18 cellular contexts compared by ENCODE assay signal in the genomic region with DNA sequence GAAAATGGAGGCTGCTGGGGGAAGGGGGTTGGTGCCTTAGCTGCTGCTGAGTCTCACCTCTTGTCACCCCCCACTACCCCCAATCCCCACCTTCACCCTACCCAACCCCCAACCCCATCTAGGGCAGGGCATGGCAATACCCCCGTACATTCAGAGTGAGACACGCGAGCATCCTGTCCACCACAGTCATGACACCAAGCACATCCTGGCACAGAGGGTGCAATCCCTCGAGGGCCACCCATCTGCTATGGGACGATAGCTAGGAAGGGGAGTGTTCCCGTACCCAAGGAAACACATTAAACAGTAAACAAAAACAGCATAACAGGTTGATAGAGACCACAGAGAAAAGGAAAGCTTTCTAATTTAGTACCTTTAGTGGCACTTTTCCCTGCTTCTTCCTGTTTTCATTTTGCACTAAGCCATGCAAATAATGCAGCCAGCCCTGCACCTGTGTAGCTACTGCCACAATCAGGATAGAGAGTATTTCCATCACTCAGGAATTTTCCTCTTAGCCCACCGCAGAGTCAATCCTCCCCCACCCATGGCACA. TPM values are rescaled to one million over a fixed set of nuclear protein-coding genes. Genes with fewer than 3 reads are reported as not detected.
DNase-seq lines count a peak whose midpoint lies in the region; ATAC-seq and TF ChIP-seq lines count a peak whose summit lies in the region.
"Had no signal": no experiment of that assay in that cellular context is flagged by ENCODE, and none has a peak within 500 bp of the region (broad histone marks: within the 10 kb centered on the region; RNA-seq: fewer than 3 reads in every experiment).

No MANE protein-coding gene starts in this region.

- no peak overlapping the region for H2AK5ac ChIP-seq in mesenchymal stem cell (ENCODE audit: low read length, severe bottlenecking)

- H3K9me3 ChIP-seq in CD4-positive, CD25-positive, alpha-beta regulatory T cell (ENCODE audit: control insufficient read depth in 2 of 2, low read length in 2 of 2) = no peaks in the 10 kb centered on the region
- H3K9me3 ChIP-seq in OCI-LY3 (ENCODE audit: insufficient read depth, low read length) (no peaks in the 10 kb centered on the region), mesenchymal stem cell (ENCODE audit: control insufficient read depth, low read length) (no peaks in the 10 kb centered on the region)
- H3K9me3 ChIP-seq: adrenal gland, Caco-2, esophagus squamous epithelium, vagina had no signal

- no peak overlapping the region for H3K27ac ChIP-seq in CD4-positive, CD25-positive, alpha-beta regulatory T cell (ENCODE audit: insufficient read depth, low read length, poor library complexity, severe bottlenecking)
- H3K27ac ChIP-seq in OCI-LY3 (ENCODE audit: low read length) (no peak overlapping the region), mesenchymal stem cell (ENCODE audit: low read length, poor library complexity, severe bottlenecking) (no peak overlapping the region)
- H3K27ac ChIP-seq: adrenal gland, esophagus squamous epithelium, parathyroid adenoma, RWPE1, vagina had no signal

- H2AFZ ChIP-seq in OCI-LY3 (ENCODE audit: low read depth, low read length) = 0 out of 2 replicates have a peak overlapping the region, but pooled peaks have one; percentile 51
- H2AFZ ChIP-seq in mesenchymal stem cell (ENCODE audit: low read depth, low read length) = no peak overlapping the region
- H2AFZ ChIP-seq: parathyroid adenoma had no signal

- no peak overlapping the region for H3K14ac ChIP-seq in mesenchymal stem cell (ENCODE audit: low read length in 2 of 2)

- H3K36me3 Mint-ChIP-seq in CD4-positive, CD25-positive, alpha-beta regulatory T cell = no peaks in the 10 kb centered on the region

- H4K91ac ChIP-seq in mesenchymal stem cell (ENCODE audit: low read length) = no peak overlapping the region

- ATAC-seq in CD4-positive, CD25-positive, alpha-beta regulatory T cell (ENCODE audit: low read depth in 2 of 2) = no peak
- no peak for ATAC-seq in left colon
- ATAC-seq: left ventricle myocardium superior had no signal

- peaks cover 15% of the 10 kb centered on the region for H3K4me1 ChIP-seq in CD4-positive, CD25-positive, alpha-beta regulatory T cell (ENCODE audit: control insufficient read depth, insufficient read depth, low read length, poor library complexity, severe bottlenecking)
- H3K4me1 ChIP-seq in OCI-LY3 (ENCODE audit: low read length) (peaks cover 12% of the 10 kb centered on the region), mesenchymal stem cell (ENCODE audit: control insufficient read depth, insufficient read depth, low read depth, low read length) (peaks cover 15% of the 10 kb centered on the region)

- H3K9ac ChIP-seq in OCI-LY3 (ENCODE audit: low read length) = no peak overlapping the region
- H3K9ac ChIP-seq in mesenchymal stem cell (ENCODE audit: low read length) = no peak overlapping the region
- H3K9ac ChIP-seq: parathyroid adenoma had no signal

- H2BK5ac ChIP-seq in mesenchymal stem cell (ENCODE audit: low read depth, low read length, poor library complexity, severe bottlenecking) = no peak overlapping the region

- no peaks in the 10 kb centered on the region for H4K20me1 ChIP-seq in OCI-LY3 (ENCODE audit: insufficient read depth, low read length)

- no peak for TF ChIP-seq CTCF in GM13977 (IDR thresholded peaks at IDR 0.05; ENCODE audit: extremely low read depth, insufficient read depth, missing control alignments)
- no peak for TF ChIP-seq CTCF in OCI-LY3 (IDR thresholded peaks at IDR 0.05; ENCODE audit: low read depth, low read length)

- H4K8ac ChIP-seq in mesenchymal stem cell (ENCODE audit: low read length) = no peak overlapping the region

- no peak overlapping the region for H2BK120ac ChIP-seq in mesenchymal stem cell (ENCODE audit: low read depth, low read length)

- WGBS in mesenchymal stem cell = 83% methylated on average over 7 of the region's 7 CpGs

- no peak overlapping the region for H3K4ac ChIP-seq in mesenchymal stem cell (ENCODE audit: low read depth in 1 of 2, low read length in 2 of 2)

- no peak overlapping the region for H2BK15ac ChIP-seq in mesenchymal stem cell (ENCODE audit: low read depth, poor library complexity, severe bottlenecking)

- intact Hi-C loops in left colon (cut with DNase I, micrococcal nuclease) = no loop called here

- H3K27ac Mint-ChIP-seq in CD4-positive, CD25-positive, alpha-beta regulatory T cell = peak overlapping the region in 2 of 3 donors; percentile 32 to 70

- peaks cover 5 to 18% (median 8%) of the 10 kb centered on the region in 4 donors for H3K4me1 Mint-ChIP-seq in CD4-positive, CD25-positive, alpha-beta regulatory T cell

- no peak overlapping the region for H3K23ac ChIP-seq in mesenchymal stem cell (ENCODE audit: low read length in 2 of 2)

- H3K4me3 ChIP-seq in CD4-positive, CD25-positive, alpha-beta regulatory T cell (ENCODE audit: low read depth, low read length) = no peak overlapping the region
- H3K4me3 ChIP-seq in OCI-LY3 (ENCODE audit: low read length) (peak overlapping the region; percentile 36), mesenchymal stem cell (ENCODE audit: insufficient read depth in 1 of 2, low read depth in 1 of 2, low read length in 2 of 2) (no peak overlapping the region)
- H3K4me3 ChIP-seq: adrenal gland, esophagus squamous epithelium, vagina had no signal

- H3K9me3 Mint-ChIP-seq in CD4-positive, CD25-positive, alpha-beta regulatory T cell = peaks cover 0 to 1% (median 0%) of the 10 kb centered on the region in 7 donors

- H3K79me2 ChIP-seq in OCI-LY3 (ENCODE audit: low read length) = no peaks in the 10 kb centered on the region
- H3K79me2 ChIP-seq: parathyroid adenoma had no signal

- no peak for DNase-seq in CD4-positive, CD25-positive, alpha-beta regulatory T cell
- DNase-seq in GM13977 (ENCODE audit: low spot score) = peak; percentile 24
- DNase-seq in mesenchymal stem cell = peak; percentile 8
- DNase-seq in GM19240 (ENCODE audit: insufficient read length, low spot score) = no peak
- DNase-seq in NCI-H1694 (lab: John Stamatoyannopoulos, UW) = no peak
- DNase-seq in activated effector memory CD4-positive, alpha-beta T cell treated with Interleukin-2 at 50 U/mL for 16 hours = no peak
- no peak for DNase-seq in left colon
- DNase-seq: activated CD4-positive, alpha-beta T cell treated with anti-CD3 and anti-CD28 coated beads, Interleukin-2, amount 50 U/mL, for 4 hours; Caco-2; esophagus squamous epithelium; left ventricle myocardium superior; NCI-H187; stimulated activated CD4-positive, alpha-beta T cell treated with anti-CD3 and anti-CD28 coated beads, Interleukin-1b, Interleukin-23, amount 100 ng/mL, for 48 hours had no signal

- H3K18ac ChIP-seq in mesenchymal stem cell (ENCODE audit: low read depth in 1 of 2, low read length in 2 of 2) = no peak overlapping the region

- H3K4me2 ChIP-seq in OCI-LY3 (ENCODE audit: low read length) = peak overlapping the region; percentile 49
- H3K4me2 ChIP-seq in mesenchymal stem cell (ENCODE audit: low read length, poor library complexity, severe bottlenecking) = no peak overlapping the region

- peaks cover 5% of the 10 kb centered on the region for H3K27me3 Mint-ChIP-seq in CD4-positive, CD25-positive, alpha-beta regulatory T cell

- no peak overlapping the region for H2BK12ac ChIP-seq in mesenchymal stem cell (ENCODE audit: low read length in 2 of 2)

- no peaks in the 10 kb centered on the region for H3K36me3 ChIP-seq in CD4-positive, CD25-positive, alpha-beta regulatory T cell (ENCODE audit: control insufficient read depth, insufficient read depth, low read length)
- H3K36me3 ChIP-seq in OCI-LY3 (replicated peaks; ENCODE audit: low read depth, low read length) (no peaks in the 10 kb centered on the region), mesenchymal stem cell (ENCODE audit: control insufficient read depth in 1 of 2, insufficient read depth in 2 of 2, low read depth in 1 of 2, low read length in 2 of 2) (no peaks in the 10 kb centered on the region)
- H3K36me3 ChIP-seq: adrenal gland, esophagus squamous epithelium, vagina had no signal

- in situ Hi-C loops in GM13977 (cut with MboI; ENCODE audit: low pct_unique_long_range_greater_than_20kb, low sequenced_read_pairs, unreplicated experiment) = no loop called here

- H3K27me3 ChIP-seq in CD4-positive, CD25-positive, alpha-beta regulatory T cell (ENCODE audit: control insufficient read depth, insufficient read depth, low read length) = no peaks in the 10 kb centered on the region
- 0 out of 2 replicates have a peak, but pooled peaks cover 3% of the 10 kb centered on the region for H3K27me3 ChIP-seq in OCI-LY3 (ENCODE audit: low read depth, low read length)
- H3K27me3 ChIP-seq in mesenchymal stem cell (ENCODE audit: control insufficient read depth in 1 of 2, insufficient read depth in 1 of 2, low read length in 2 of 2) = peaks cover 0 to 8% of the 10 kb centered on the region in 2 experiments
- H3K27me3 ChIP-seq: adrenal gland, vagina had no signal

- no peaks in the 10 kb centered on the region for H3K79me1 ChIP-seq in mesenchymal stem cell (replicated peaks; ENCODE audit: low read length, poor library complexity, severe bottlenecking)

- peak overlapping the region in 2 of 4 donors; percentile 33 to 53 for H3K4me3 Mint-ChIP-seq in CD4-positive, CD25-positive, alpha-beta regulatory T cell

RNA-seq across cellular contexts. Expression of gene SMKR1, which starts 2.3 kb away (rescaled TPM):
- total RNA-seq in CD4-positive, CD25-positive, alpha-beta regulatory T cell = not detected
- polyA plus RNA-seq in CD4-positive, CD25-positive, alpha-beta regulatory T cell = 1 to 10 TPM in 2 of 4 donors, under 1 TPM in 1, not detected in 1; 0.26 to 3.6 (median 1.3) TPM
- polyA plus RNA-seq in mesenchymal stem cell (2013, experiment 1 of 2) = not detected
- 0.07 TPM for polyA plus RNA-seq in mesenchymal stem cell (2013, experiment 2 of 2)
- total RNA-seq in left colon = not detected
- total RNA-seq: Caco-2, left ventricle myocardium superior, vagina had no signal

Comparison
In these comparisons a context has a peak if more than half of its experiments do, and no peak if none do; other contexts are left out.
1. DNase-seq: peak in GM13977 (single experiment) and mesenchymal stem cell (single experiment); none in CD4-positive, CD25-positive, alpha-beta regulatory T cell (0 of 3), GM19240 (single experiment), NCI-H1694 (single experiment), activated effector memory CD4-positive, alpha-beta T cell treated with Interleukin-2 at 50 U/mL for 16 hours (single experiment) and left colon (0 of 2).